Comparison of ENCODE assay signal across 13 cellular contexts in the genomic region with DNA sequence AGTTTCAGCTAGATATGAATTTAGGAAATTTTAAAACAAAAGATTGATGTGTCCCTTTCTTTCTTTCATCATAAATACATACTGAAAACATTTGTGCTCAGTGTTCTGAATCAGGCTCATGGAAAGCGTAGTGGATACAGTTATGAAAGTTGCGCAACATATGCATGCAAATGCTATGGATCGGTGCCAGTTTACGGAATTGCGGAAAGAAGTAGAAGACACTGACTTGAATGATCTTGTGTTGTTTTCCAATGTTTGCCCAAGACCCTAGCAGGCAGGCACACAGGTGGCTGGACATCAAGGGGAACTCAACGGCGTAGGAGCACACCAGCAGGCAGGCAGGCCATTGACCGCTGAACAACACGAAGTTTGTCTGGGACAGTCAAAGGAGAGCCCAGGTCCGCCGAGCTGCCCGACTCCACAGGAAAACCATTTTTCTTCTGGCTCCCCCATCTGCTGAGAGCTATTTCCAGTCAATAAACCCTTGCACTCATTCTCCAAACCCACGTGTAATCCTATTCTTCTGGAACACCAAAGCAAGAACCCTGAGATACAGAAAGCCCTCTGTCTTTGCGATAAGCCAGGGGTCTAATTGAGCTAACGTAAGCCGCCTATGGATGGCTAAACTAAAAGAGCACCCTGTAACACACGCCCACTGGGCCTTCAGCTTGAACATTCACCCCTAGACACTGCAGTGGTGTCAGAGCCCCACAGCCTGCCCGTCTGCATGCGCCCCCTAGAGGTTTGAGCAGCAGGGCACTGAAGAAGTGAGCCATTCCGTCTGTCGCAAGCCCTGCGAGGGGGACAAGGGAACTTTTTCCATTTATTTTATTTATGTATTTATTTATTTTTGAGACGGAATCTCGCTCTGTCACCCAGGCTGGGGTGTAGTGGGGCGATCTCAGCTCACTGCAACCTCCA. TPM values are rescaled to one million over a fixed set of nuclear protein-coding genes. Genes with fewer than 3 reads are reported as not detected.
DNase-seq lines count a peak whose midpoint lies in the region; ATAC-seq and TF ChIP-seq lines count a peak whose summit lies in the region.
"Had no signal": no experiment of that assay in that cellular context is flagged by ENCODE, and none has a peak within 500 bp of the region (broad histone marks: within the 10 kb centered on the region; RNA-seq: fewer than 3 reads in every experiment).

No MANE protein-coding gene starts in this region.

- H3K36me3 Mint-ChIP-seq in CD4-positive, alpha-beta T cell (ENCODE audit: low read depth), result no peaks in the 10 kb centered on the region
- H3K36me3 Mint-ChIP-seq: natural killer cell had no signal

- peaks cover 2% of the 10 kb centered on the region; the same call in 1 of the 2 replicates for H3K4me1 ChIP-seq in iPS DF 6.9 (ENCODE audit: control insufficient read depth, insufficient read depth, low read length)

- no peak overlapping the region for H3K27ac Mint-ChIP-seq in CD4-positive, alpha-beta T cell
- H3K27ac Mint-ChIP-seq: natural killer cell had no signal

- H3K27ac ChIP-seq in CD4-positive, alpha-beta T cell (ENCODE audit: low read depth, low read length), result no peak overlapping the region
- H3K27ac ChIP-seq in RWPE1 (peak overlapping the region; percentile 58), iPS DF 6.9 (ENCODE audit: low read length) (no peak overlapping the region)
- H3K27ac ChIP-seq: dorsolateral prefrontal cortex, thoracic aorta had no signal

- no peak for ATAC-seq in CD4-positive, alpha-beta T cell (ENCODE audit: poor library complexity)
- no peak for ATAC-seq in HG03378 (IDR thresholded peaks at IDR 0.05; ENCODE audit: unreplicated experiment)
- ATAC-seq: natural killer cell had no signal

- no peak for DNase-seq in CD4-positive, alpha-beta T cell
- DNase-seq in RWPE1 (ENCODE audit: low spot score) (no peak), iPS DF 6.9 (ENCODE audit: low read depth, low spot score) (peak; percentile 39), cerebellar nuclear complex (lab: John Stamatoyannopoulos, UW) (no peak), posterior vena cava (ENCODE audit: low spot score) (no peak), NCI-H146 (lab: John Stamatoyannopoulos, UW) (no peak)
- DNase-seq: dorsolateral prefrontal cortex, HCEC 1CT, natural killer cell, NCI-H2081 had no signal

- H3K27me3 Mint-ChIP-seq in CD4-positive, alpha-beta T cell, result no peaks in the 10 kb centered on the region

- no peak overlapping the region for H3K4me3 ChIP-seq in GM12875 (ENCODE audit: low read depth, low read length)
- H3K4me3 ChIP-seq in iPS DF 6.9 (ENCODE audit: low read length), result no peak overlapping the region
- H3K4me3 ChIP-seq: dorsolateral prefrontal cortex, thoracic aorta had no signal

- H3K4me1 Mint-ChIP-seq in CD4-positive, alpha-beta T cell (ENCODE audit: low read depth), result peaks cover 64% of the 10 kb centered on the region

- no peaks in the 10 kb centered on the region for H3K9me3 Mint-ChIP-seq in CD4-positive, alpha-beta T cell
- H3K9me3 Mint-ChIP-seq: natural killer cell had no signal

- no peak for TF ChIP-seq CTCF in CD4-positive, alpha-beta T cell (IDR thresholded peaks at IDR 0.05)
- TF ChIP-seq CTCF in GM12875 (IDR thresholded peaks at IDR 0.05; ENCODE audit: borderline replicate concordance, insufficient read depth, low read depth, low read length) (peak; percentile 31; the same call in 1 of the 2 replicates), RWPE1 (conservative IDR thresholded peaks at IDR 0.05; ENCODE audit: low read depth) (no peak)

- POLR2A ChIA-PET in CD4-positive, alpha-beta T cell (lab: Charles Lee), result interaction anchor here (1.4 to 2.6 kb wide), 2 partner anchors 10 to 16 kb away, joined by 4 to 9 read pairs; no protein-coding TSS in a partner anchor
- POLR2A ChIA-PET in RWPE1 (lab: Yijun Ruan, JAX; ENCODE audit: low non-redundant PET), result no interaction called here

- H3K9me3 ChIP-seq in CD4-positive, alpha-beta T cell (ENCODE audit: control insufficient read depth, low read length), result no peaks in the 10 kb centered on the region
- no peaks in the 10 kb centered on the region for H3K9me3 ChIP-seq in iPS DF 6.9 (ENCODE audit: control insufficient read depth, insufficient read depth, low read length)
- H3K9me3 ChIP-seq: thoracic aorta had no signal

- no peaks in the 10 kb centered on the region for H3K36me3 ChIP-seq in iPS DF 6.9 (ENCODE audit: control insufficient read depth, insufficient read depth, low read length)
- H3K36me3 ChIP-seq: thoracic aorta had no signal

- WGBS in iPS DF 6.9 (ENCODE audit: insufficient coverage, insufficient read length), result no CpG with 5 or more reads among the region's 25 CpGs

- no peaks in the 10 kb centered on the region for H3K27me3 ChIP-seq in CD4-positive, alpha-beta T cell (ENCODE audit: control insufficient read depth, insufficient read depth, low read length)
- no peaks in the 10 kb centered on the region for H3K27me3 ChIP-seq in iPS DF 6.9 (ENCODE audit: control insufficient read depth, insufficient read depth, low read length)

- intact Hi-C loops in CD4-positive, alpha-beta T cell (cut with DNase I, micrococcal nuclease), result loop anchor here in 1 of 2 experiments (5.0 kb wide), 2 partner anchors 37 to 52 kb away; a partner anchor contains a TSS
- intact Hi-C loops in posterior vena cava (cut with DNase I), result no loop called here

- CTCF ChIA-PET in CD4-positive, alpha-beta T cell (lab: Charles Lee), result interaction anchor here (1.4 to 16.1 kb wide), 2 partner anchors 11 to 15 kb away, joined by 4 to 185 read pairs; no protein-coding TSS in a partner anchor
- CTCF ChIA-PET in RWPE1 (lab: Yijun Ruan, JAX), result interaction anchor here (0.6 kb wide), 1 partner anchor 61 kb away, joined by 3 read pairs; no protein-coding TSS in a partner anchor

- peak overlapping the region; percentile 22 for H3K4me3 Mint-ChIP-seq in CD4-positive, alpha-beta T cell
- H3K4me3 Mint-ChIP-seq: natural killer cell had no signal

RNA-seq across cellular contexts. Expression of a gene that starts 7.4 kb away (rescaled TPM):
- total RNA-seq in CD4-positive, alpha-beta T cell, result 100 to 1,000 TPM; 115 to 124 TPM
- 10 to 100 TPM; 11.4 to 37.0 TPM for total RNA-seq in posterior vena cava

RNA-seq across cellular contexts. Expression of a gene that starts 37.1 kb away (rescaled TPM):
- total RNA-seq in CD4-positive, alpha-beta T cell, result 100 to 1,000 TPM; 107 to 109 TPM
- 10 to 100 TPM; 36.5 to 44.9 TPM for total RNA-seq in posterior vena cava
